ENCODE assay signal across 8 cellular contexts in the genomic region with DNA sequence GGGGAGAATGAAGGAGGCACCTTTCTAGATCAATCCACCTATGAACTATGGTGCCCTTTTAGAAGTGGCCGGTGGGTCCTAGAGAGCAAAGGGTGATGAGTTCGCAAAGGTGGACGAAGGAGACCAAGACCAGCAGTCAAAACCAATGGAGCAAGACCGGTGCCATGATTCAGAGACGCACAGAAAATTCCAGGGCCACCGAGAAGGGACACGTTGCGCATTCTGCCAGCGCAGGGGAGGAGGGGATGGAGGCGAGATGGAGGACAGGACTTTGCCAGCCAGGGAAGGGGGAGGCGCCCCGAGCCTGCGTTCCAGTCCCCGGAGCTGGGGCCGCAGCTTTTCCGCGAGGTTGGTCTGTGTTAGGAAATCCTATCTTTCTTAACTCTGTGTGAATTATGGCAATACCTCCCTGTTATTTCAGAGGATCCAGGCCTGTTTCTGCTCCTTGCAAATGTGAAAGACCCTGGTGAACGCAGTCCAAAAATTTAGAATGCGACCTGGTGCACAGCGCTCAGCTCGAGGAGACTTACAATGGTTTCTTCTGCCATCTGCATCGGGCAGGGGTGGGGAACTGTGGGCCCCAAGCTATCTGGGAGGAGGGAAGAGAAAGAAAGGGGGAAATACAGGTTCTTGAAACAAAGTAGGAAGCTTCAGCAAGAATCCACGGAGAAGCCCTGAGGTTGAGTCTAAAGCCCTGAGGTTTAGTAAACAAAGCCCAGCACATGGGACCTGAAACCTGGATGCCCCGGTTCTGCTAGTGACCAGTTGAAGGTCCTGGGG.
A peak's percentile ranks its signal among the peaks of the same experiment; 100 is the strongest.
DNase-seq lines count a peak whose midpoint lies in the region; ATAC-seq and TF ChIP-seq lines count a peak whose summit lies in the region.

No MANE protein-coding gene starts in this region.

- H3K9me3 Mint-ChIP-seq in activated B cell treated with CpG ODN at 0.5 μM for 24 hours, result no peaks in the 10 kb centered on the region

- CTCF ChIA-PET in activated B cell treated with CpG ODN at 0.5 μM for 24 hours (lab: Charles Lee) (interaction anchor here (1.1 to 3.3 kb wide), 4 partner anchors 62 to 279 kb away, joined by 3 to 34 read pairs (median 3); no protein-coding TSS in a partner anchor), RWPE1 (lab: Yijun Ruan, JAX) (interaction anchor here (0.5 to 1.6 kb wide), 11 partner anchors 11 to 429 kb away, joined by 3 to 8 read pairs (median 3); no protein-coding TSS in a partner anchor)

- H3K4me3 Mint-ChIP-seq in activated B cell treated with CpG ODN at 0.5 μM for 24 hours, result peak overlapping the region; percentile 67

- H3K4me1 ChIP-seq in iPS-15b (ENCODE audit: control insufficient read depth, insufficient read depth, low read length), result peaks cover 16% of the 10 kb centered on the region
- H3K4me1 ChIP-seq in gastrocnemius medialis, result peaks cover 30 to 43% of the 10 kb centered on the region in 2 donors

- no peak for ATAC-seq in activated B cell treated with CpG ODN at 0.5 μM for 24 hours (ENCODE audit: low read depth)
- peak; percentile 10 to 27 for ATAC-seq in gastrocnemius medialis
- ATAC-seq in GM19463 (IDR thresholded peaks at IDR 0.05; ENCODE audit: unreplicated experiment), result no peak

- no peaks in the 10 kb centered on the region for H3K36me3 ChIP-seq in iPS-15b (ENCODE audit: control insufficient read depth, insufficient read depth, low read length)
- no peaks in the 10 kb centered on the region for H3K36me3 ChIP-seq in gastrocnemius medialis

- DNase-seq in HL-60 (ENCODE audit: low read depth in 1 of 2, low spot score in 1 of 2) (peak; percentile 47 to 87), activated B cell treated with CpG ODN at 0.5 μM for 24 hours (no peak), gastrocnemius medialis (peak in 1 of 2 donors; percentile 43), RWPE1 (ENCODE audit: low spot score) (no peak), NCI-H2171 treated with DMSO at 0.1 percent for 48 hours (lab: John Stamatoyannopoulos, UW) (no peak), NCI-H446 (lab: John Stamatoyannopoulos, UW) (no peak)

- no peak overlapping the region for H3K27ac Mint-ChIP-seq in activated B cell treated with CpG ODN at 0.5 μM for 24 hours

- H3K27ac ChIP-seq in HL-60 (replicated peaks) (peak overlapping the region; percentile 87), gastrocnemius medialis (peak overlapping the region; percentile 43 to 84 (median 68)), RWPE1 (no peak overlapping the region)

- peak overlapping the region; percentile 49 for H3K9ac ChIP-seq in iPS-15b (ENCODE audit: low read depth, low read length)

- peaks cover 12% of the 10 kb centered on the region for H3K27me3 Mint-ChIP-seq in activated B cell treated with CpG ODN at 0.5 μM for 24 hours

- in situ Hi-C loops in gastrocnemius medialis (cut with MboI; ENCODE audit: low sequenced_read_pairs in 4 of 4), result loop anchor here in 2 of 4 donors (10.0 to 25.0 kb wide), 2 partner anchors 140 to 278 kb away; partner anchors contain the start of genes MRPS6 (in 1 of the 2) and SLC5A3 (in 1 of the 2)

- peaks cover 22% of the 10 kb centered on the region for H3K4me1 Mint-ChIP-seq in activated B cell treated with CpG ODN at 0.5 μM for 24 hours

- no peak for TF ChIP-seq POLR2A in gastrocnemius medialis (IDR thresholded peaks at IDR 0.05)

- POLR2A ChIA-PET in activated B cell treated with CpG ODN at 0.5 μM for 24 hours (lab: Charles Lee), result interaction anchor here (0.6 kb wide), 2 partner anchors 70 to 123 kb away, joined by 3 read pairs; no protein-coding TSS in a partner anchor
- POLR2A ChIA-PET in RWPE1 (lab: Yijun Ruan, JAX; ENCODE audit: low non-redundant PET), result no interaction called here

- no peak overlapping the region for H3K4me3 ChIP-seq in HL-60 (replicated peaks; ENCODE audit: insufficient read depth, low read length)
- H3K4me3 ChIP-seq in iPS-15b (ENCODE audit: low read depth, low read length), result peak overlapping the region; percentile 72
- peak overlapping the region in 3 of 4 donors; percentile 60 to 65 (median 62) for H3K4me3 ChIP-seq in gastrocnemius medialis

- TF ChIP-seq CTCF in HL-60 (IDR thresholded peaks at IDR 0.05; ENCODE audit: insufficient read depth, low read length) (no peak), activated B cell treated with CpG ODN at 0.5 μM for 24 hours (IDR thresholded peaks at IDR 0.05) (no peak), gastrocnemius medialis (IDR thresholded peaks at IDR 0.05 in 4 of 5, conservative IDR thresholded peaks at IDR 0.05 in 1 of 5) (no peak), RWPE1 (conservative IDR thresholded peaks at IDR 0.05; ENCODE audit: low read depth) (no peak)

- no peaks in the 10 kb centered on the region for H3K9me3 ChIP-seq in iPS-15b (ENCODE audit: control insufficient read depth, insufficient read depth, low read length)
- H3K9me3 ChIP-seq in gastrocnemius medialis, result no peaks in the 10 kb centered on the region

- no peaks in the 10 kb centered on the region for H3K36me3 Mint-ChIP-seq in activated B cell treated with CpG ODN at 0.5 μM for 24 hours (ENCODE audit: low read depth)

- H3K27me3 ChIP-seq in HL-60 (ENCODE audit: insufficient read depth, poor library complexity, severe bottlenecking) (no peaks in the 10 kb centered on the region), iPS-15b (ENCODE audit: control insufficient read depth, insufficient read depth, low read length) (peaks cover 3% of the 10 kb centered on the region), gastrocnemius medialis (no peaks in the 10 kb centered on the region)

- intact Hi-C loops in activated B cell treated with CpG ODN at 0.5 μM for 24 hours (cut with micrococcal nuclease), result loop anchor here (1.0 to 10.0 kb wide), 2 partner anchors 128 to 278 kb away; partner anchors contain the start of genes MRPS6 and SLC5A3
- intact Hi-C loops in gastrocnemius medialis (cut with DNase I; ENCODE audit: low total_unique reads), result loop anchor here (2.0 kb wide), 2 partner anchors 74 to 278 kb away; no protein-coding TSS in a partner anchor

Comparison
In these comparisons a context has a peak if more than half of its experiments do, and no peak if none do; other contexts are left out.
1. DNase-seq: peak in HL-60 (2 of 2); none in activated B cell treated with CpG ODN at 0.5 μM for 24 hours (single experiment), RWPE1 (single experiment), NCI-H2171 treated with DMSO at 0.1 percent for 48 hours (single experiment) and NCI-H446 (0 of 2).
2. ATAC-seq: peak in gastrocnemius medialis (2 of 2); none in activated B cell treated with CpG ODN at 0.5 μM for 24 hours (single experiment) and GM19463 (single experiment).